In genomic region chr14:72599579-72600470, GRCh38 we compare ENCODE assay signal across 17 cellular contexts.
A peak's percentile ranks its signal among the peaks of the same experiment; 100 is the strongest.
DNase-seq lines count a peak whose midpoint lies in the region; ATAC-seq and TF ChIP-seq lines count a peak whose summit lies in the region.
"Had no signal": no experiment of that assay in that cellular context is flagged by ENCODE, and none has a peak within 500 bp of the region (broad histone marks: within the 10 kb centered on the region; RNA-seq: fewer than 3 reads in every experiment).

No MANE protein-coding gene starts in this region.

- H3K27me3 Mint-ChIP-seq in activated T-helper 17 cell treated with anti-CD3 and anti-CD28 coated beads, Interleukin-2, amount 50 U/mL, for 72 hours = peaks cover 24% of the 10 kb centered on the region
- peaks cover 3% of the 10 kb centered on the region for H3K27me3 Mint-ChIP-seq in mesothelial cell of epicardium (ENCODE audit: low read depth)

- no peaks in the 10 kb centered on the region for H4K20me1 ChIP-seq in BLaER1

- peak overlapping the region; percentile 31; the same call in 1 of the 2 replicates for H3K27ac ChIP-seq in BLaER1
- H3K27ac ChIP-seq in esophagus muscularis mucosa (replicated peaks in 1 of 4) = no peak overlapping the region
- H3K27ac ChIP-seq: PC-9, SK-N-MC, uterus had no signal

- H3K4me3 ChIP-seq in BLaER1 (no peak overlapping the region), esophagus muscularis mucosa (no peak overlapping the region)
- H3K4me3 ChIP-seq: PC-9, SK-N-MC, uterus had no signal

- H3K9me3 Mint-ChIP-seq in activated T-helper 17 cell treated with anti-CD3 and anti-CD28 coated beads, Interleukin-2, amount 50 U/mL, for 72 hours = no peaks in the 10 kb centered on the region
- H3K9me3 Mint-ChIP-seq in mesothelial cell of epicardium = no peaks in the 10 kb centered on the region
- H3K9me3 Mint-ChIP-seq: natural killer cell had no signal

- no peak overlapping the region for H3K9ac ChIP-seq in BLaER1

- H3K27me3 ChIP-seq in BLaER1 = no peaks in the 10 kb centered on the region
- H3K27me3 ChIP-seq in esophagus muscularis mucosa = no peaks in the 10 kb centered on the region
- H3K27me3 ChIP-seq: uterus had no signal

- H3K27ac Mint-ChIP-seq in activated T-helper 17 cell treated with anti-CD3 and anti-CD28 coated beads, Interleukin-2, amount 50 U/mL, for 72 hours = peak overlapping the region; percentile 17
- H3K27ac Mint-ChIP-seq in mesothelial cell of epicardium = peak overlapping the region; percentile 60
- H3K27ac Mint-ChIP-seq: natural killer cell had no signal

- peaks cover 8% of the 10 kb centered on the region for H3K4me1 Mint-ChIP-seq in activated T-helper 17 cell treated with anti-CD3 and anti-CD28 coated beads, Interleukin-2, amount 50 U/mL, for 72 hours
- H3K4me1 Mint-ChIP-seq in mesothelial cell of epicardium = peaks cover 11% of the 10 kb centered on the region

- DNase-seq in KBM-7 = peak; percentile 14
- DNase-seq in mesothelial cell of epicardium (ENCODE audit: low spot score in 2 of 2, unreplicated experiment in 2 of 2) = no peak
- no peak for DNase-seq in esophagus muscularis mucosa (ENCODE audit: extremely low spot score)
- no peak for DNase-seq in 8988T
- DNase-seq: activated CD8-positive, alpha-beta memory T cell treated with anti-CD3 and anti-CD28 coated beads for 24 hours; amygdala; foreskin fibroblast; natural killer cell; NCI-H187 treated with DMSO at 0.1 percent for 48 hours; PC-9; retina; uterus had no signal

- H3K9me3 ChIP-seq in BLaER1 (no peaks in the 10 kb centered on the region), esophagus muscularis mucosa (no peaks in the 10 kb centered on the region)
- H3K9me3 ChIP-seq: uterus had no signal

- no peak for TF ChIP-seq POLR2A in esophagus muscularis mucosa (IDR thresholded peaks at IDR 0.05; ENCODE audit: low read depth)

- 82% methylated on average over 12 of the region's 16 CpGs for WGBS in esophagus muscularis mucosa

- intact Hi-C loops in esophagus muscularis mucosa (cut with DNase I) = no loop called here

- no peak overlapping the region for H3K4me3 Mint-ChIP-seq in activated T-helper 17 cell treated with anti-CD3 and anti-CD28 coated beads, Interleukin-2, amount 50 U/mL, for 72 hours
- no peak overlapping the region for H3K4me3 Mint-ChIP-seq in mesothelial cell of epicardium
- H3K4me3 Mint-ChIP-seq: natural killer cell had no signal

- peak overlapping the region; percentile 63 for H3K4me2 ChIP-seq in BLaER1
- H3K4me2 ChIP-seq: PC-9 had no signal

- H3K36me3 ChIP-seq in BLaER1 (no peaks in the 10 kb centered on the region), esophagus muscularis mucosa (no peaks in the 10 kb centered on the region)
- H3K36me3 ChIP-seq: uterus had no signal

- no peak for ATAC-seq in activated T-helper 17 cell treated with anti-CD3 and anti-CD28 coated beads, Interleukin-2, amount 50 U/mL, for 72 hours (replicated peaks)
- no peak for ATAC-seq in GM19395 (IDR thresholded peaks at IDR 0.05; ENCODE audit: unreplicated experiment)
- no peak for ATAC-seq in HG03045 (IDR thresholded peaks at IDR 0.05; ENCODE audit: unreplicated experiment)
- ATAC-seq: natural killer cell had no signal

- TF ChIP-seq CTCF in mesothelial cell of epicardium (IDR thresholded peaks at IDR 0.05; ENCODE audit: unreplicated experiment) = no peak
- no peak for TF ChIP-seq CTCF in esophagus muscularis mucosa (IDR thresholded peaks at IDR 0.05)

- H3K36me3 Mint-ChIP-seq in activated T-helper 17 cell treated with anti-CD3 and anti-CD28 coated beads, Interleukin-2, amount 50 U/mL, for 72 hours (ENCODE audit: low read depth) = no peaks in the 10 kb centered on the region
- no peaks in the 10 kb centered on the region for H3K36me3 Mint-ChIP-seq in mesothelial cell of epicardium
- H3K36me3 Mint-ChIP-seq: natural killer cell had no signal

- peaks cover 64% of the 10 kb centered on the region for H3K4me1 ChIP-seq in BLaER1
- H3K4me1 ChIP-seq in esophagus muscularis mucosa = no peaks in the 10 kb centered on the region
- H3K4me1 ChIP-seq: uterus had no signal

- in situ Hi-C loops in KBM-7 (cut with MboI; ENCODE audit: low pct_unique_long_range_greater_than_20kb, low sequenced_read_pairs) = no loop called here

- no peak for TF ChIP-seq EP300 in esophagus muscularis mucosa (IDR thresholded peaks at IDR 0.05)
